Comparison of ENCODE assay signal across 23 cellular contexts in genomic region chr15:58292761-58293175, GRCh38.
A peak's percentile ranks its signal among the peaks of the same experiment; 100 is the strongest.
DNase-seq lines count a peak whose midpoint lies in the region; ATAC-seq and TF ChIP-seq lines count a peak whose summit lies in the region.
"Had no signal": no experiment of that assay in that cellular context is flagged by ENCODE, and none has a peak within 500 bp of the region (broad histone marks: within the 10 kb centered on the region; RNA-seq: fewer than 3 reads in every experiment).

No MANE protein-coding gene starts in this region.

- H3K9me3 Mint-ChIP-seq in T-helper 2 cell treated with Interferon-gamma antibody and Interleukin-4, amounts not matched to agents 5 μg/mL and 100 μg/mL, for 36 hours, result peaks cover 13% of the 10 kb centered on the region
- peaks cover 17 to 22% of the 10 kb centered on the region in 2 donors for H3K9me3 Mint-ChIP-seq in stimulated activated naive CD8-positive, alpha-beta T cell treated with anti-CD3 and anti-CD28 coated beads, Interleukin-15, amount 100 ng/mL, for 72 hours

- H3K4me3 ChIP-seq in choroid plexus epithelial cell (ENCODE audit: low read depth, low read length), result no peak overlapping the region
- H3K4me3 ChIP-seq: ascending aorta, esophagus squamous epithelium, tibial artery had no signal

- peak; percentile 70 for ATAC-seq in stimulated activated naive CD8-positive, alpha-beta T cell treated with anti-CD3 and anti-CD28 coated beads, Interleukin-15, amount 100 ng/mL, for 72 hours
- ATAC-seq in HG03139 (IDR thresholded peaks at IDR 0.05; ENCODE audit: unreplicated experiment), result no peak

- DNase-seq in stimulated activated CD4-positive, alpha-beta T cell treated with anti-CD3 and anti-CD28 coated beads, Interleukin-1b, Interleukin-23, amount 100 ng/mL, for 48 hours, result peak; percentile 14
- DNase-seq in stimulated activated CD4-positive, alpha-beta T cell treated with anti-CD3 and anti-CD28 coated beads, Interleukin-2, amount 100 ng/mL, for 24 hours, result no peak
- DNase-seq in T-helper 2 cell treated with Interferon-gamma antibody and Interleukin-4, amounts not matched to agents 5 μg/mL and 100 μg/mL, for 36 hours (ENCODE audit: low spot score), result peak; percentile 16
- DNase-seq in choroid plexus epithelial cell (ENCODE audit: low read depth) (peak; percentile 42), NCI-H774 (lab: John Stamatoyannopoulos, UW) (no peak)
- DNase-seq in stimulated activated naive CD8-positive, alpha-beta T cell treated with anti-CD3 and anti-CD28 coated beads, Interleukin-15, amount 100 ng/mL, for 72 hours, result peak in 1 of 2 donors; percentile 29
- DNase-seq in effector CD8-positive, alpha-beta T cell (lab: John Stamatoyannopoulos, UW), result no peak
- DNase-seq: activated CD4-positive, CD25-positive, alpha-beta regulatory T cell treated with anti-CD3 and anti-CD28 coated beads, Interleukin-2, amount 50 U/mL, for 72 hours; activated CD8-positive, alpha-beta memory T cell treated with anti-CD3 and anti-CD28 coated beads, Interleukin-2, amount 50 U/mL, for 4 hours; activated effector memory CD4-positive, alpha-beta T cell treated with anti-CD3 and anti-CD28 coated beads, Interleukin-2, amount 50 U/mL, for 16 hours; cerebellar nuclear complex; DMS 273 treated with DMSO at 0.1 percent for 48 hours; effector memory CD4-positive, alpha-beta T cell; esophagus squamous epithelium; NCI-H510A treated with DMSO at 0.1 percent for 48 hours; stimulated activated CD4-positive, alpha-beta T cell treated with anti-CD3 and anti-CD28 coated beads, Interleukin-2, amount 100 ng/mL, for 48 hours; stimulated activated naive CD4-positive, alpha-beta T cell treated with Interleukin-2 at 50 U/mL for 16 hours; SW 1271; tibial artery had no signal

- H3K27ac Mint-ChIP-seq in T-helper 2 cell treated with Interferon-gamma antibody and Interleukin-4, amounts not matched to agents 5 μg/mL and 100 μg/mL, for 36 hours, result peak overlapping the region; percentile 52
- no peak overlapping the region for H3K27ac Mint-ChIP-seq in stimulated activated naive CD8-positive, alpha-beta T cell treated with anti-CD3 and anti-CD28 coated beads, Interleukin-15, amount 100 ng/mL, for 72 hours
- H3K27ac Mint-ChIP-seq: CD4-positive, CD25-positive, alpha-beta regulatory T cell had no signal

- H3K4me1 Mint-ChIP-seq in T-helper 2 cell treated with Interferon-gamma antibody and Interleukin-4, amounts not matched to agents 5 μg/mL and 100 μg/mL, for 36 hours (ENCODE audit: low read depth), result peaks cover 29% of the 10 kb centered on the region
- H3K4me1 Mint-ChIP-seq in stimulated activated naive CD8-positive, alpha-beta T cell treated with anti-CD3 and anti-CD28 coated beads, Interleukin-15, amount 100 ng/mL, for 72 hours, result peaks cover 41% of the 10 kb centered on the region

- no peak for TF ChIP-seq CTCF in choroid plexus epithelial cell (conservative IDR thresholded peaks at IDR 0.05; ENCODE audit: low read depth, low read length)

- no peaks in the 10 kb centered on the region for H3K27me3 Mint-ChIP-seq in T-helper 2 cell treated with Interferon-gamma antibody and Interleukin-4, amounts not matched to agents 5 μg/mL and 100 μg/mL, for 36 hours (ENCODE audit: low read depth)
- H3K27me3 Mint-ChIP-seq in stimulated activated naive CD8-positive, alpha-beta T cell treated with anti-CD3 and anti-CD28 coated beads, Interleukin-15, amount 100 ng/mL, for 72 hours, result no peaks in the 10 kb centered on the region
- H3K27me3 Mint-ChIP-seq: progenitor cell of endocrine pancreas had no signal

- peaks cover 1% of the 10 kb centered on the region for H3K36me3 Mint-ChIP-seq in T-helper 2 cell treated with Interferon-gamma antibody and Interleukin-4, amounts not matched to agents 5 μg/mL and 100 μg/mL, for 36 hours (ENCODE audit: low read depth)
- H3K36me3 Mint-ChIP-seq: CD4-positive, CD25-positive, alpha-beta regulatory T cell had no signal

- H3K4me3 Mint-ChIP-seq in T-helper 2 cell treated with Interferon-gamma antibody and Interleukin-4, amounts not matched to agents 5 μg/mL and 100 μg/mL, for 36 hours, result no peak overlapping the region
- no peak overlapping the region for H3K4me3 Mint-ChIP-seq in stimulated activated naive CD8-positive, alpha-beta T cell treated with anti-CD3 and anti-CD28 coated beads, Interleukin-15, amount 100 ng/mL, for 72 hours
- H3K4me3 Mint-ChIP-seq: CD4-positive, CD25-positive, alpha-beta regulatory T cell had no signal

Comparison
In these comparisons a context has a peak if more than half of its experiments do, and no peak if none do; other contexts are left out.
1. DNase-seq: peak in stimulated activated CD4-positive, alpha-beta T cell treated with anti-CD3 and anti-CD28 coated beads, Interleukin-1b, Interleukin-23, amount 100 ng/mL, for 48 hours (single experiment), T-helper 2 cell treated with Interferon-gamma antibody and Interleukin-4, amounts not matched to agents 5 μg/mL and 100 μg/mL, for 36 hours (single experiment) and choroid plexus epithelial cell (single experiment); none in stimulated activated CD4-positive, alpha-beta T cell treated with anti-CD3 and anti-CD28 coated beads, Interleukin-2, amount 100 ng/mL, for 24 hours (0 of 2), NCI-H774 (single experiment) and effector CD8-positive, alpha-beta T cell (single experiment).